19 cellular contexts compared by ENCODE assay signal in the genomic region with DNA sequence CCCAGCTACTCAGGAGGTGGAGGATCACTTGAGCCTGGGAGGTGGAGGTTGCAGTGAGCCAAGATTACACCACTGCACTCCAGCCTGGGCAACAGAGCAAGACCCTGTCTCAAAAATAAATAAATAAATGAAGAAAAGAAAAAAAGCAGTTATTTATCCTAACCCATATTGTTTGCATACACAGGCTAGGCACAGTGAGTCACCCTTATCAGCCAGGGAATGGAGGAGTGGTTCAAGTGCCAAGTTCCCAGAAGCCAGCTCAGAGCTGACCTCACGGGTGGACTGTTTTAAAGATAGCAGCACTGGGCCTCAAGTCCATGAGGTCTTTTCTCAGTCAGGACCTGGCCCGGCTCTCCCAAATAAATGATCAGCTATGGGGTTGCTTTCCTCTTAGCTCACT. TPM values are rescaled to one million over a fixed set of nuclear protein-coding genes. Genes with fewer than 3 reads are reported as not detected.
DNase-seq lines count a peak whose midpoint lies in the region; ATAC-seq lines count a peak whose summit lies in the region.
"Had no signal": no experiment of that assay in that cellular context is flagged by ENCODE, and none has a peak within 500 bp of the region (broad histone marks: within the 10 kb centered on the region; RNA-seq: fewer than 3 reads in every experiment).

No MANE protein-coding gene starts in this region.

- no peaks in the 10 kb centered on the region for H3K9me3 Mint-ChIP-seq in stimulated activated effector memory CD8-positive, alpha-beta T cell treated with anti-CD3 and anti-CD28 coated beads, Interleukin-12 subunit alpha, Interleukin-12 subunit beta, amount 100 ng/mL, for 72 hours

- no peaks in the 10 kb centered on the region for H3K27me3 ChIP-seq in BLaER1
- H3K27me3 ChIP-seq in H7 (ENCODE audit: control insufficient read depth, insufficient read depth, low read length), result peaks cover 1% of the 10 kb centered on the region; the same call in 1 of the 2 replicates

- H3K4me3 Mint-ChIP-seq in stimulated activated effector memory CD8-positive, alpha-beta T cell treated with anti-CD3 and anti-CD28 coated beads, Interleukin-12 subunit alpha, Interleukin-12 subunit beta, amount 100 ng/mL, for 72 hours, result no peak overlapping the region
- H3K4me3 Mint-ChIP-seq: CD4-positive, CD25-positive, alpha-beta regulatory T cell had no signal

- no peaks in the 10 kb centered on the region for H4K20me1 ChIP-seq in BLaER1

- H3K9me3 ChIP-seq in BLaER1, result no peaks in the 10 kb centered on the region

- H3K4me2 ChIP-seq in BLaER1, result peak overlapping the region; percentile 93

- peak in 69 of 76 experiments; percentile 9 to 88 (median 56) for DNase-seq in HUDEP-2 (lab: John Stamatoyannopoulos, UW; ENCODE audit: unreplicated experiment in 76 of 76)
- DNase-seq in amniotic epithelial cell (ENCODE audit: low read depth), result peak; percentile 53
- DNase-seq in iris pigment epithelial cell (ENCODE audit: low read depth), result peak; percentile 19
- DNase-seq in stimulated activated CD4-positive, alpha-beta T cell treated with anti-CD3 and anti-CD28 coated beads, Interleukin-2, amount 100 ng/mL, for 24 hours, result no peak
- no peak for DNase-seq in H7
- DNase-seq in stimulated activated effector memory CD8-positive, alpha-beta T cell treated with anti-CD3 and anti-CD28 coated beads, Interleukin-12 subunit alpha, Interleukin-12 subunit beta, amount 100 ng/mL, for 72 hours (ENCODE audit: low spot score in 2 of 2), result no peak
- no peak for DNase-seq in T-helper 9 cell
- DNase-seq: CD4-positive, CD25-positive, alpha-beta regulatory T cell; DMS79; GF-D8; GOT3; KG1; MM.1S; NCI-H1105; NCI-H187; NCI-H510A; NCI-H82; SIG-M5 had no signal

- peaks cover 2% of the 10 kb centered on the region for H3K36me3 Mint-ChIP-seq in stimulated activated effector memory CD8-positive, alpha-beta T cell treated with anti-CD3 and anti-CD28 coated beads, Interleukin-12 subunit alpha, Interleukin-12 subunit beta, amount 100 ng/mL, for 72 hours
- H3K36me3 Mint-ChIP-seq: CD4-positive, CD25-positive, alpha-beta regulatory T cell had no signal

- H3K9ac ChIP-seq in BLaER1, result peak overlapping the region; percentile 78

- no peak for ATAC-seq in stimulated activated effector memory CD8-positive, alpha-beta T cell treated with anti-CD3 and anti-CD28 coated beads, Interleukin-12 subunit alpha, Interleukin-12 subunit beta, amount 100 ng/mL, for 72 hours

- peaks cover 100% of the 10 kb centered on the region for H3K4me1 ChIP-seq in BLaER1

- H3K4me1 Mint-ChIP-seq in stimulated activated effector memory CD8-positive, alpha-beta T cell treated with anti-CD3 and anti-CD28 coated beads, Interleukin-12 subunit alpha, Interleukin-12 subunit beta, amount 100 ng/mL, for 72 hours, result peaks cover 11% of the 10 kb centered on the region

- H3K36me3 ChIP-seq in BLaER1, result no peaks in the 10 kb centered on the region
- no peaks in the 10 kb centered on the region for H3K36me3 ChIP-seq in H7 (replicated peaks; ENCODE audit: control insufficient read depth, insufficient read depth, low read length)

- no peak overlapping the region for H3K27ac Mint-ChIP-seq in stimulated activated effector memory CD8-positive, alpha-beta T cell treated with anti-CD3 and anti-CD28 coated beads, Interleukin-12 subunit alpha, Interleukin-12 subunit beta, amount 100 ng/mL, for 72 hours
- H3K27ac Mint-ChIP-seq: CD4-positive, CD25-positive, alpha-beta regulatory T cell had no signal

- H3K4me3 ChIP-seq in BLaER1, result peak overlapping the region; percentile 22; the same call in 1 of the 2 replicates
- H3K4me3 ChIP-seq in H7 (ENCODE audit: insufficient read depth, low read depth, low read length), result no peak overlapping the region

- peak overlapping the region; percentile 97 for H3K27ac ChIP-seq in BLaER1

RNA-seq across cellular contexts. Expression of a gene that starts 22.7 kb away (rescaled TPM):
- total RNA-seq in H7 (2014; rRNA removed; shearing (Covaris generic)), result 3.7 and 4.2 TPM in 2 replicates
- total RNA-seq: CD4-positive, CD25-positive, alpha-beta regulatory T cell had no signal

Comparison
In these comparisons a context has a peak if more than half of its experiments do, and no peak if none do; other contexts are left out.
1. DNase-seq: peak in HUDEP-2 (69 of 76), amniotic epithelial cell (single experiment) and iris pigment epithelial cell (single experiment); none in stimulated activated CD4-positive, alpha-beta T cell treated with anti-CD3 and anti-CD28 coated beads, Interleukin-2, amount 100 ng/mL, for 24 hours (0 of 2), H7 (single experiment), stimulated activated effector memory CD8-positive, alpha-beta T cell treated with anti-CD3 and anti-CD28 coated beads, Interleukin-12 subunit alpha, Interleukin-12 subunit beta, amount 100 ng/mL, for 72 hours (0 of 2) and T-helper 9 cell (single experiment).